Comparison of ENCODE assay signal across 23 cellular contexts in the genomic region with DNA sequence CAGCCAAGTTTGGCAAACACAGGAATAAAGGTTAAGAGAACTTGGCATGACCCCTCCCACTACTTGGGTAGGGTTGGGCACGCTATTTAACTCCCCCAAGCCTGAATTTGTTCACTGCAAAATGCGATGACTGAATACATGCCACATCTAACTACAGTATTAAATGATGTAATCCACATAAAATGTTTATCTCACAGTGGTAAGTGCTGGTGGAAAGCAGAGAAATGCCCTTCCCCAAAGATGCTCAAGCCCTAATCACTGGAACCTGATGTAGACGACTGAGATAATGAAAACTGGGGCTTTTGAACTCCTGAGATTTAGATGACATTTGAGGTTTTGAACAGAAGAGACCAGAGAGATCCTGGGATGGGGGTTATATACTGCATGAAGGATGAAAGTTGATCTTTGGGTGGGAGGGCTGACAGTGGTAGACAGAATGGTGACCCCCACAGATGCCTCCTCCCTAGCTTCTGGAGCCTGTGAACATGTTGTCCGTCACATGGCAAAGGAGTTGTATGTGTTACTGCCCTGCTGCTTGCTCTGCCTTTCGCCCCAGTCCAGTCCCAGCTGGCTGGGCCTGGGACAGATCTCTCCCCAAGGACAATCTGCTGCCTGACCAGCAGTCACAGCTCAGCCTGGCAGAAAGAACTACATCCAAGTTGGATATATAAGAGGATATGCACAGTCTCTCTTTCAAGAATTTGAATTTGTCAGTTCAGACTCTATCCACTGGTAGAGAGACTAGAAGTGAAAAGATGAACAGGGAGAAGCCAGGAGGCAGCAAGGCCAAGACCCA.
"Had no signal": no experiment of that assay in that cellular context is flagged by ENCODE, and none has a peak within 500 bp of the region (broad histone marks: within the 10 kb centered on the region; RNA-seq: fewer than 3 reads in every experiment).

No MANE protein-coding gene starts in this region.

- FAIRE-seq: kidney had no signal

- H3K4me3 ChIP-seq: dorsolateral prefrontal cortex, heart right ventricle, lung, prostate gland, sigmoid colon, skin epidermis had no signal

- H3K9ac ChIP-seq: parathyroid adenoma had no signal

- H3K27me3 ChIP-seq: heart right ventricle, sigmoid colon had no signal

- H3K36me3 ChIP-seq: heart right ventricle, prostate gland, sigmoid colon had no signal

- H3K27ac Mint-ChIP-seq: immature natural killer cell, nephron had no signal

- H3K4me1 ChIP-seq: parathyroid adenoma, prostate gland had no signal

- H3K4me3 Mint-ChIP-seq: immature natural killer cell, naive B cell, nephron had no signal

- H3K4me1 Mint-ChIP-seq: nephron had no signal

- H2AFZ ChIP-seq: parathyroid adenoma had no signal

- H3K79me2 ChIP-seq: parathyroid adenoma had no signal

- DNase-seq: cortex of kidney; dorsolateral prefrontal cortex; effector CD8-positive, alpha-beta T cell; foreskin melanocyte; hypothalamus; immature natural killer cell; kidney; left cardiac atrium; left ventricle myocardium superior; mesenchymal stem cell; naive B cell; retina; sigmoid colon; stimulated activated CD4-positive, alpha-beta T cell treated with anti-CD3 and anti-CD28 coated beads, Interleukin-2, amount 100 ng/mL, for 24 hours; stimulated activated CD4-positive, alpha-beta T cell treated with anti-CD3 and anti-CD28 coated beads, Interleukin-4, amount 100 ng/mL, for 4 hours; stimulated activated naive CD4-positive, alpha-beta T cell; trophoblast cell had no signal

- H3K9me3 Mint-ChIP-seq: nephron had no signal

- H3K9me3 ChIP-seq: heart right ventricle, prostate gland, sigmoid colon had no signal

- ATAC-seq: left cardiac atrium, left ventricle myocardium superior had no signal

- H3K27ac ChIP-seq: dorsolateral prefrontal cortex, heart right ventricle, parathyroid adenoma, prostate gland, sigmoid colon, skin epidermis had no signal
